Comparison of ENCODE assay signal across 1 cellular context in the genomic region with DNA sequence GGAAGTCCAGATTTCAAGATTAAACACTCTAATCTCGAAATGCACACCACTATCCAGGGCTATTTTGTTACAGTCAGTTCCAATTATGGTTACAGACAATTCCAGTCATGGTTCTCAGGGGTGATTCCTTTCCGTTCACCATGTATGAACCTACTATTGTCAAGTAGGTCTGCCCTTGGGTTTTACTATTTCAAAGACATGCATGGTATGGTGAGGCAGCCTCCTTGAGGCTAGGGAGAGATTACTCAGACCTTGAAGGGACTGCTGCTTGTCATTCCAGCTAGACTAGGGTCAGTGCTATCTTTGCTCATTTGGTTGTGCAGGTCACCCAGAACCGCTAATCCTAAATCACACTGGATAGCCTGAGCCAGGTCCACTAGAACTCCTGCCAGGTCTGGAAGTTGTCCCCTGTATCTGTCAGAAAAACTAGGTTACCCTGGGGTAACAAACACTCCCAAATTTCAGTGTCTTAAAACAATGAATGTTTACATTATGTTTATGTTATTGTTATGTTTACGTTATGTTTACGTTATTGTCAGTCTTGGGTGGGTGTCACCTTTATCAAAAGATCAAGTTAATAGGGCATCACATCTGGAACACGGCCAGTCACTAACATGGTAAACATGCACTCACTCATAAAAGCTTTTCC.
TF ChIP-seq lines count a peak whose summit lies in the region.

No MANE protein-coding gene starts in this region.

TF ChIP-seq in K562, 482 proteins besides CTCF, POLR2A, EP300 and RAD21 (continued from another document):
- TF ChIP-seq, protein P1, sequence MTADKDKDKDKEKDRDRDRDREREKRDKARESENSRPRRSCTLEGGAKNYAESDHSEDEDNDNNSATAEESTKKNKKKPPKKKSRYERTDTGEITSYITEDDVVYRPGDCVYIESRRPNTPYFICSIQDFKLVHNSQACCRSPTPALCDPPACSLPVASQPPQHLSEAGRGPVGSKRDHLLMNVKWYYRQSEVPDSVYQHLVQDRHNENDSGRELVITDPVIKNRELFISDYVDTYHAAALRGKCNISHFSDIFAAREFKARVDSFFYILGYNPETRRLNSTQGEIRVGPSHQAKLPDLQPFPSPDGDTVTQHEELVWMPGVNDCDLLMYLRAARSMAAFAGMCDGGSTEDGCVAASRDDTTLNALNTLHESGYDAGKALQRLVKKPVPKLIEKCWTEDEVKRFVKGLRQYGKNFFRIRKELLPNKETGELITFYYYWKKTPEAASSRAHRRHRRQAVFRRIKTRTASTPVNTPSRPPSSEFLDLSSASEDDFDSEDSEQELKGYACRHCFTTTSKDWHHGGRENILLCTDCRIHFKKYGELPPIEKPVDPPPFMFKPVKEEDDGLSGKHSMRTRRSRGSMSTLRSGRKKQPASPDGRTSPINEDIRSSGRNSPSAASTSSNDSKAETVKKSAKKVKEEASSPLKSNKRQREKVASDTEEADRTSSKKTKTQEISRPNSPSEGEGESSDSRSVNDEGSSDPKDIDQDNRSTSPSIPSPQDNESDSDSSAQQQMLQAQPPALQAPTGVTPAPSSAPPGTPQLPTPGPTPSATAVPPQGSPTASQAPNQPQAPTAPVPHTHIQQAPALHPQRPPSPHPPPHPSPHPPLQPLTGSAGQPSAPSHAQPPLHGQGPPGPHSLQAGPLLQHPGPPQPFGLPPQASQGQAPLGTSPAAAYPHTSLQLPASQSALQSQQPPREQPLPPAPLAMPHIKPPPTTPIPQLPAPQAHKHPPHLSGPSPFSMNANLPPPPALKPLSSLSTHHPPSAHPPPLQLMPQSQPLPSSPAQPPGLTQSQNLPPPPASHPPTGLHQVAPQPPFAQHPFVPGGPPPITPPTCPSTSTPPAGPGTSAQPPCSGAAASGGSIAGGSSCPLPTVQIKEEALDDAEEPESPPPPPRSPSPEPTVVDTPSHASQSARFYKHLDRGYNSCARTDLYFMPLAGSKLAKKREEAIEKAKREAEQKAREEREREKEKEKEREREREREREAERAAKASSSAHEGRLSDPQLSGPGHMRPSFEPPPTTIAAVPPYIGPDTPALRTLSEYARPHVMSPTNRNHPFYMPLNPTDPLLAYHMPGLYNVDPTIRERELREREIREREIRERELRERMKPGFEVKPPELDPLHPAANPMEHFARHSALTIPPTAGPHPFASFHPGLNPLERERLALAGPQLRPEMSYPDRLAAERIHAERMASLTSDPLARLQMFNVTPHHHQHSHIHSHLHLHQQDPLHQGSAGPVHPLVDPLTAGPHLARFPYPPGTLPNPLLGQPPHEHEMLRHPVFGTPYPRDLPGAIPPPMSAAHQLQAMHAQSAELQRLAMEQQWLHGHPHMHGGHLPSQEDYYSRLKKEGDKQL (CRISPR knock-in tag; IDR thresholded peaks at IDR 0.05; ENCODE audit: borderline replicate concordance): no peak
- no peak for TF ChIP-seq NEUROD1 (IDR thresholded peaks at IDR 0.05; ENCODE audit: borderline replicate concordance, low read depth, low read length, partially characterized antibody)
- TF ChIP-seq PHF21A (IDR thresholded peaks at IDR 0.05; ENCODE audit: borderline replicate concordance, low read depth): no peak
- TF ChIP-seq KDM1A (IDR thresholded peaks at IDR 0.05): 0 out of 4 replicates have a peak, but pooled peaks of 1 of the 2 experiments have one; percentile 22
- TF ChIP-seq CC2D1A (IDR thresholded peaks at IDR 0.05): no peak
- TF ChIP-seq, protein P2, sequence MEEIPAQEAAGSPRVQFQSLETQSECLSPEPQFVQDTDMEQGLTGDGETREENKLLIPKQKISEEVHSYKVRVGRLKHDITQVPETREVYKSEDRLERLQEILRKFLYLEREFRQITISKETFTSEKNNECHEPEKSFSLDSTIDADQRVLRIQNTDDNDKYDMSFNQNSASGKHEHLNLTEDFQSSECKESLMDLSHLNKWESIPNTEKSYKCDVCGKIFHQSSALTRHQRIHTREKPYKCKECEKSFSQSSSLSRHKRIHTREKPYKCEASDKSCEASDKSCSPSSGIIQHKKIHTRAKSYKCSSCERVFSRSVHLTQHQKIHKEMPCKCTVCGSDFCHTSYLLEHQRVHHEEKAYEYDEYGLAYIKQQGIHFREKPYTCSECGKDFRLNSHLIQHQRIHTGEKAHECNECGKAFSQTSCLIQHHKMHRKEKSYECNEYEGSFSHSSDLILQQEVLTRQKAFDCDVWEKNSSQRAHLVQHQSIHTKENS (CRISPR knock-in tag; IDR thresholded peaks at IDR 0.05): no peak
- TF ChIP-seq SAFB (IDR thresholded peaks at IDR 0.05; ENCODE audit: borderline replicate concordance, low read depth, low read length): no peak
- TF ChIP-seq TAF15 (IDR thresholded peaks at IDR 0.05; ENCODE audit: low read depth, low read length): no peak
- no peak for TF ChIP-seq ELF1 (tag; IDR thresholded peaks at IDR 0.05)
- TF ChIP-seq BCOR (IDR thresholded peaks at IDR 0.05): 0 out of 2 replicates have a peak, but pooled peaks have one; percentile 13
- TF ChIP-seq ZKSCAN3 (CRISPR knock-in tag; IDR thresholded peaks at IDR 0.05): no peak
- no peak for TF ChIP-seq ESRRB (CRISPR knock-in tag; IDR thresholded peaks at IDR 0.05; ENCODE audit: borderline replicate concordance)
- no peak for TF ChIP-seq ZNF699 (CRISPR knock-in tag; IDR thresholded peaks at IDR 0.05; ENCODE audit: insufficient replicate concordance)
- no peak for TF ChIP-seq MAFG (tag; conservative IDR thresholded peaks at IDR 0.05)
- TF ChIP-seq RBM25 (IDR thresholded peaks at IDR 0.05; ENCODE audit: low read depth, low read length, severe bottlenecking): peak; percentile 51
- no peak for TF ChIP-seq PPARD (CRISPR knock-in tag; IDR thresholded peaks at IDR 0.05)
- no peak for TF ChIP-seq ZBTB17 (CRISPR knock-in tag; IDR thresholded peaks at IDR 0.05)
- TF ChIP-seq, protein P3, sequence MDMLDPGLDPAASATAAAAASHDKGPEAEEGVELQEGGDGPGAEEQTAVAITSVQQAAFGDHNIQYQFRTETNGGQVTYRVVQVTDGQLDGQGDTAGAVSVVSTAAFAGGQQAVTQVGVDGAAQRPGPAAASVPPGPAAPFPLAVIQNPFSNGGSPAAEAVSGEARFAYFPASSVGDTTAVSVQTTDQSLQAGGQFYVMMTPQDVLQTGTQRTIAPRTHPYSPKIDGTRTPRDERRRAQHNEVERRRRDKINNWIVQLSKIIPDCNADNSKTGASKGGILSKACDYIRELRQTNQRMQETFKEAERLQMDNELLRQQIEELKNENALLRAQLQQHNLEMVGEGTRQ (CRISPR knock-in tag; IDR thresholded peaks at IDR 0.05): no peak
- TF ChIP-seq ZNF124 (CRISPR knock-in tag; IDR thresholded peaks at IDR 0.05): no peak
- no peak for TF ChIP-seq TAF9B (IDR thresholded peaks at IDR 0.05; ENCODE audit: partially characterized antibody)
- TF ChIP-seq CTBP1 (IDR thresholded peaks at IDR 0.05; ENCODE audit: borderline replicate concordance): no peak
- TF ChIP-seq ZNF589 (CRISPR knock-in tag; IDR thresholded peaks at IDR 0.05; ENCODE audit: low read depth): no peak
- TF ChIP-seq, protein P4, sequence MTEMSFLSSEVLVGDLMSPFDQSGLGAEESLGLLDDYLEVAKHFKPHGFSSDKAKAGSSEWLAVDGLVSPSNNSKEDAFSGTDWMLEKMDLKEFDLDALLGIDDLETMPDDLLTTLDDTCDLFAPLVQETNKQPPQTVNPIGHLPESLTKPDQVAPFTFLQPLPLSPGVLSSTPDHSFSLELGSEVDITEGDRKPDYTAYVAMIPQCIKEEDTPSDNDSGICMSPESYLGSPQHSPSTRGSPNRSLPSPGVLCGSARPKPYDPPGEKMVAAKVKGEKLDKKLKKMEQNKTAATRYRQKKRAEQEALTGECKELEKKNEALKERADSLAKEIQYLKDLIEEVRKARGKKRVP (CRISPR knock-in tag; IDR thresholded peaks at IDR 0.05): no peak
- no peak for TF ChIP-seq YBX1 (IDR thresholded peaks at IDR 0.05)
- 0 out of 3 replicates have a peak, but pooled peaks of 1 of the 2 experiments have one; percentile 69 for TF ChIP-seq CBX3 (IDR thresholded peaks at IDR 0.05; ENCODE audit: borderline replicate concordance in 1 of 2, low read length in 2 of 2)
- TF ChIP-seq, protein P5, sequence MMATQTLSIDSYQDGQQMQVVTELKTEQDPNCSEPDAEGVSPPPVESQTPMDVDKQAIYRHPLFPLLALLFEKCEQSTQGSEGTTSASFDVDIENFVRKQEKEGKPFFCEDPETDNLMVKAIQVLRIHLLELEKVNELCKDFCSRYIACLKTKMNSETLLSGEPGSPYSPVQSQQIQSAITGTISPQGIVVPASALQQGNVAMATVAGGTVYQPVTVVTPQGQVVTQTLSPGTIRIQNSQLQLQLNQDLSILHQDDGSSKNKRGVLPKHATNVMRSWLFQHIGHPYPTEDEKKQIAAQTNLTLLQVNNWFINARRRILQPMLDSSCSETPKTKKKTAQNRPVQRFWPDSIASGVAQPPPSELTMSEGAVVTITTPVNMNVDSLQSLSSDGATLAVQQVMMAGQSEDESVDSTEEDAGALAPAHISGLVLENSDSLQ (IDR thresholded peaks at IDR 0.05): no peak
- TF ChIP-seq MED1 (CRISPR knock-in tag; IDR thresholded peaks at IDR 0.05; ENCODE audit: borderline replicate concordance): no peak
- no peak for TF ChIP-seq BRD9 (IDR thresholded peaks at IDR 0.05; ENCODE audit: low read depth, partially characterized antibody)
- no peak for TF ChIP-seq ZFP36 (IDR thresholded peaks at IDR 0.05; ENCODE audit: low read depth, low read length, partially characterized antibody)
- TF ChIP-seq, protein P6, sequence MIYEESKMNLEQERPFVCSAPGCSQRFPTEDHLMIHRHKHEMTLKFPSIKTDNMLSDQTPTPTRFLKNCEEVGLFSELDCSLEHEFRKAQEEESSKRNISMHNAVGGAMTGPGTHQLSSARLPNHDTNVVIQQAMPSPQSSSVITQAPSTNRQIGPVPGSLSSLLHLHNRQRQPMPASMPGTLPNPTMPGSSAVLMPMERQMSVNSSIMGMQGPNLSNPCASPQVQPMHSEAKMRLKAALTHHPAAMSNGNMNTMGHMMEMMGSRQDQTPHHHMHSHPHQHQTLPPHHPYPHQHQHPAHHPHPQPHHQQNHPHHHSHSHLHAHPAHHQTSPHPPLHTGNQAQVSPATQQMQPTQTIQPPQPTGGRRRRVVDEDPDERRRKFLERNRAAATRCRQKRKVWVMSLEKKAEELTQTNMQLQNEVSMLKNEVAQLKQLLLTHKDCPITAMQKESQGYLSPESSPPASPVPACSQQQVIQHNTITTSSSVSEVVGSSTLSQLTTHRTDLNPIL (CRISPR knock-in tag; IDR thresholded peaks at IDR 0.05): no peak
- no peak for TF ChIP-seq CHCHD3 (CRISPR knock-in tag; IDR thresholded peaks at IDR 0.05)
- TF ChIP-seq ZSCAN32 (CRISPR knock-in tag; IDR thresholded peaks at IDR 0.05): no peak
